In the genomic region with DNA sequence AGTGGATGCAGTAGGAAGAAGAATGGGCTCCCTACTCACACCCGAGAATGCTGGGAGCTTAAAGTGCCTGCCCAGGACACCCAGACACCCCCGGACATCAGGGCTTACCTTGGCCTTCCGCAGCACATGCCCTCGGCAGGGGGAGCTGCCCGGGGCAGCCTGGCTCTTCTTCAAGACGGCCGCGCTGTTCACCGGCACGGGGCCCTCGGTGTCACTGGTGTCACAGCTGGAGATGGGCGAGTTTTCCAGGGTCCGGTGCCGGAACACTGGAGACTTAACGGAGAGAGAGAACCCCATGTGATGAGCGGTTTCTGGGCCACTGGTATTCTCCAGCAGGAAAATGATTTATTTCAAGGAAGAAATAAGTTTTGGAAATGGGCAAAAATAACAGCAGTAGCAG, we compare ENCODE assay signal across 18 cellular contexts.
"Had no signal": no experiment of that assay in that cellular context is flagged by ENCODE, and none has a peak within 500 bp of the region (broad histone marks: within the 10 kb centered on the region; RNA-seq: fewer than 3 reads in every experiment).

No MANE protein-coding gene starts in this region.

- H3K4me3 Mint-ChIP-seq: activated naive CD4-positive, alpha-beta T cell treated with anti-CD3 and anti-CD28 coated beads for 36 hours; activated naive CD8-positive, alpha-beta T cell treated with anti-CD3 and anti-CD28 coated beads, Interleukin-2, amount 10 ng/mL, durations not matched to agents 7 days and 5 days; activated T-cell treated with anti-CD3 and anti-CD28 coated beads, Interleukin-2, amount 50 U/mL, for 4 hours; naive thymus-derived CD4-positive, alpha-beta T cell; neural crest cell had no signal

- H3K36me3 Mint-ChIP-seq: activated naive CD8-positive, alpha-beta T cell treated with anti-CD3 and anti-CD28 coated beads, Interleukin-2, amount 10 ng/mL, durations not matched to agents 7 days and 5 days had no signal

- ATAC-seq: activated T-cell treated with anti-CD3 and anti-CD28 coated beads, Interleukin-2, amount 50 U/mL, for 4 hours; naive thymus-derived CD4-positive, alpha-beta T cell; upper lobe of right lung had no signal

- H3K9me3 ChIP-seq: thyroid gland, upper lobe of right lung had no signal

- H3K27ac Mint-ChIP-seq: activated naive CD4-positive, alpha-beta T cell treated with anti-CD3 and anti-CD28 coated beads for 36 hours; activated naive CD8-positive, alpha-beta T cell treated with anti-CD3 and anti-CD28 coated beads, Interleukin-2, amount 10 ng/mL, durations not matched to agents 7 days and 5 days; activated T-helper 2 cell treated with anti-CD3 and anti-CD28 coated beads, Interferon-gamma antibody, Interleukin-2, Interleukin-4, amounts not matched to agents 10 μg/mL and 5 μg/mL and 100 μg/mL, durations not matched to agents 14 hours and 24 hours and 36 hours; progenitor cell of endocrine pancreas had no signal

- DNase-seq: activated CD8-positive, alpha-beta memory T cell treated with anti-CD3 and anti-CD28 coated beads, Interleukin-2, amount 50 U/mL, for 48 hours; activated naive CD4-positive, alpha-beta T cell treated with anti-CD3 and anti-CD28 coated beads for 36 hours; activated naive CD8-positive, alpha-beta T cell treated with anti-CD3 and anti-CD28 coated beads, Interleukin-2, amount 10 ng/mL, durations not matched to agents 7 days and 5 days; activated T-cell treated with anti-CD3 and anti-CD28 coated beads, Interleukin-2, amount 50 U/mL, for 4 hours; amniotic stem cell; cerebellar nuclear complex; cortex of kidney; kidney; naive thymus-derived CD4-positive, alpha-beta T cell; retina; stimulated activated CD4-positive, alpha-beta T cell treated with anti-CD3 and anti-CD28 coated beads, Interleukin-4, amount 100 ng/mL, for 1 hour; stimulated activated naive CD4-positive, alpha-beta T cell treated with Interleukin-2 at 50 U/mL for 16 hours; thyroid gland; upper lobe of right lung had no signal

- FAIRE-seq: kidney had no signal

- H3K27me3 ChIP-seq: thyroid gland, upper lobe of right lung had no signal

- H3K4me3 ChIP-seq: thyroid gland, upper lobe of right lung had no signal

- H3K9me3 Mint-ChIP-seq: activated naive CD4-positive, alpha-beta T cell treated with anti-CD3 and anti-CD28 coated beads for 36 hours; activated naive CD8-positive, alpha-beta T cell treated with anti-CD3 and anti-CD28 coated beads, Interleukin-2, amount 10 ng/mL, durations not matched to agents 7 days and 5 days; activated T-cell treated with anti-CD3 and anti-CD28 coated beads, Interleukin-2, amount 50 U/mL, for 4 hours; activated T-helper 2 cell treated with anti-CD3 and anti-CD28 coated beads, Interferon-gamma antibody, Interleukin-2, Interleukin-4, amounts not matched to agents 10 μg/mL and 5 μg/mL and 100 μg/mL, durations not matched to agents 14 hours and 24 hours and 36 hours; naive thymus-derived CD4-positive, alpha-beta T cell; neural crest cell had no signal

- H3K27ac ChIP-seq: thyroid gland, upper lobe of right lung, VCaP had no signal

- H3K27me3 Mint-ChIP-seq: naive thymus-derived CD4-positive, alpha-beta T cell; progenitor cell of endocrine pancreas had no signal

- H3K4me1 ChIP-seq: upper lobe of right lung had no signal
